ENCODE assay signal across 1 cellular context in the genomic region with DNA sequence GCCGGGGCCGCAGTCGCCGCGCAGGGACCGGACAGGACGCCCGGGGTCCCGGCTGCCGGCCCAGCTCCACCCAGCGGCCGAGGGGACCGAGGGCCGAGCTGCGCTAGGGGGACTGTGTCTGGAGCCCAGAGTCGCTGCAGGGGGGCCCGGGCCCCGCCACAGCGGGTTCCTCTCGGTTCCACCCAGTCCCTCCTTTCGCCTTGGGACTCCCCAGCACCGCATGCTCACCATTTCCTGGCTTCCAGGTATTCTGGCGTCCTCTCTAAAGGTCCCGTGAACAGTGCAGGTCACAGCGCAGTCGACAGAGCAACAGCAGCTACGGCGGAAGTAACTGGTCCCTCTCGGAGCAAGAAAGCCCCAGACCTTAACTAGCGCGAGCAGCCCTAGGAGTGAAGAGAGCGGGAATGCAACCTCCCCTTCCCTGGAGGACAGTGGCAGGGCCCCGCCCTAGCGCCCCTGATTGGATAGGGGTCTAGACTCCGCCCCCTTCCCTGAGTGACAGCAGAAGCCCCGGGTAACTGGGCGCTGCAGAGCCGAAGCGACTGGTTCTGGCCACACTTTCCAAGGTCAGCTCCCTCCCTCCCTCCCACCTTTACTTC.
TF ChIP-seq lines count a peak whose summit lies in the region.

ZNF878 (minus strand) TSS at position 391 of the 599 bp plus-strand sequence; CDS start at position 231, 160 bp downstream.

TF ChIP-seq in HepG2, 621 proteins besides CTCF, POLR2A, EP300 and RAD21 (continued from another document and continues in another):
- TF ChIP-seq, protein P1, sequence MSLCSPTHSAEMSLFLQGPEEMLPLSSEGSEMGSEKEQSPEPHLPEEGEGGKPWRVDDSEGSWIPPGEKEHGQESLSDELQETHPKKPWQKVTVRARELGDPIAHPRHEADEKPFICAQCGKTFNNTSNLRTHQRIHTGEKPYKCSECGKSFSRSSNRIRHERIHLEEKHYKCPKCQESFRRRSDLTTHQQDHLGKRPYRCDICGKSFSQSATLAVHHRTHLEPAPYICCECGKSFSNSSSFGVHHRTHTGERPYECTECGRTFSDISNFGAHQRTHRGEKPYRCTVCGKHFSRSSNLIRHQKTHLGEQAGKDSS (CRISPR knock-in tag; IDR thresholded peaks at IDR 0.05; ENCODE audit: borderline replicate concordance, low read depth) = 0 out of 2 replicates have a peak, but pooled peaks have one; percentile 36
- TF ChIP-seq, protein P2, sequence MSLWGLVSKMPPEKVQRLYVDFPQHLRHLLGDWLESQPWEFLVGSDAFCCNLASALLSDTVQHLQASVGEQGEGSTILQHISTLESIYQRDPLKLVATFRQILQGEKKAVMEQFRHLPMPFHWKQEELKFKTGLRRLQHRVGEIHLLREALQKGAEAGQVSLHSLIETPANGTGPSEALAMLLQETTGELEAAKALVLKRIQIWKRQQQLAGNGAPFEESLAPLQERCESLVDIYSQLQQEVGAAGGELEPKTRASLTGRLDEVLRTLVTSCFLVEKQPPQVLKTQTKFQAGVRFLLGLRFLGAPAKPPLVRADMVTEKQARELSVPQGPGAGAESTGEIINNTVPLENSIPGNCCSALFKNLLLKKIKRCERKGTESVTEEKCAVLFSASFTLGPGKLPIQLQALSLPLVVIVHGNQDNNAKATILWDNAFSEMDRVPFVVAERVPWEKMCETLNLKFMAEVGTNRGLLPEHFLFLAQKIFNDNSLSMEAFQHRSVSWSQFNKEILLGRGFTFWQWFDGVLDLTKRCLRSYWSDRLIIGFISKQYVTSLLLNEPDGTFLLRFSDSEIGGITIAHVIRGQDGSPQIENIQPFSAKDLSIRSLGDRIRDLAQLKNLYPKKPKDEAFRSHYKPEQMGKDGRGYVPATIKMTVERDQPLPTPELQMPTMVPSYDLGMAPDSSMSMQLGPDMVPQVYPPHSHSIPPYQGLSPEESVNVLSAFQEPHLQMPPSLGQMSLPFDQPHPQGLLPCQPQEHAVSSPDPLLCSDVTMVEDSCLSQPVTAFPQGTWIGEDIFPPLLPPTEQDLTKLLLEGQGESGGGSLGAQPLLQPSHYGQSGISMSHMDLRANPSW (CRISPR knock-in tag; IDR thresholded peaks at IDR 0.05; ENCODE audit: borderline replicate concordance) = peak; percentile 31; the same call in 1 of the 2 replicates
- TF ChIP-seq, protein P3, sequence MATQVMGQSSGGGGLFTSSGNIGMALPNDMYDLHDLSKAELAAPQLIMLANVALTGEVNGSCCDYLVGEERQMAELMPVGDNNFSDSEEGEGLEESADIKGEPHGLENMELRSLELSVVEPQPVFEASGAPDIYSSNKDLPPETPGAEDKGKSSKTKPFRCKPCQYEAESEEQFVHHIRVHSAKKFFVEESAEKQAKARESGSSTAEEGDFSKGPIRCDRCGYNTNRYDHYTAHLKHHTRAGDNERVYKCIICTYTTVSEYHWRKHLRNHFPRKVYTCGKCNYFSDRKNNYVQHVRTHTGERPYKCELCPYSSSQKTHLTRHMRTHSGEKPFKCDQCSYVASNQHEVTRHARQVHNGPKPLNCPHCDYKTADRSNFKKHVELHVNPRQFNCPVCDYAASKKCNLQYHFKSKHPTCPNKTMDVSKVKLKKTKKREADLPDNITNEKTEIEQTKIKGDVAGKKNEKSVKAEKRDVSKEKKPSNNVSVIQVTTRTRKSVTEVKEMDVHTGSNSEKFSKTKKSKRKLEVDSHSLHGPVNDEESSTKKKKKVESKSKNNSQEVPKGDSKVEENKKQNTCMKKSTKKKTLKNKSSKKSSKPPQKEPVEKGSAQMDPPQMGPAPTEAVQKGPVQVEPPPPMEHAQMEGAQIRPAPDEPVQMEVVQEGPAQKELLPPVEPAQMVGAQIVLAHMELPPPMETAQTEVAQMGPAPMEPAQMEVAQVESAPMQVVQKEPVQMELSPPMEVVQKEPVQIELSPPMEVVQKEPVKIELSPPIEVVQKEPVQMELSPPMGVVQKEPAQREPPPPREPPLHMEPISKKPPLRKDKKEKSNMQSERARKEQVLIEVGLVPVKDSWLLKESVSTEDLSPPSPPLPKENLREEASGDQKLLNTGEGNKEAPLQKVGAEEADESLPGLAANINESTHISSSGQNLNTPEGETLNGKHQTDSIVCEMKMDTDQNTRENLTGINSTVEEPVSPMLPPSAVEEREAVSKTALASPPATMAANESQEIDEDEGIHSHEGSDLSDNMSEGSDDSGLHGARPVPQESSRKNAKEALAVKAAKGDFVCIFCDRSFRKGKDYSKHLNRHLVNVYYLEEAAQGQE (IDR thresholded peaks at IDR 0.05; ENCODE audit: borderline replicate concordance in 1 of 2, low read depth in 1 of 2, low read length in 2 of 2) = peak in 1 of 2 experiments; percentile 82; a peak in 2 of 4 replicates
- TF ChIP-seq MXD3 (CRISPR knock-in tag; IDR thresholded peaks at IDR 0.05) (peak; percentile 25; the same call in 1 of the 2 replicates), SP5 (CRISPR knock-in tag; IDR thresholded peaks at IDR 0.05; ENCODE audit: borderline replicate concordance, low read depth) (peak; percentile 46; the same call in 1 of the 2 replicates), ZNF143 (CRISPR knock-in tag; IDR thresholded peaks at IDR 0.05) (peak; percentile 43; the same call in 1 of the 2 replicates), PHF5A (CRISPR knock-in tag; IDR thresholded peaks at IDR 0.05; ENCODE audit: low read depth, unreplicated experiment) (peak; percentile 84), KAT8 (CRISPR knock-in tag; IDR thresholded peaks at IDR 0.05) (peak; percentile 82), ZNF747 (CRISPR knock-in tag; IDR thresholded peaks at IDR 0.05; ENCODE audit: borderline replicate concordance) (peak; percentile 88; the same call in 1 of the 2 replicates), KLF9 (CRISPR knock-in tag; IDR thresholded peaks at IDR 0.05; ENCODE audit: low read depth) (no peak), MIXL1 (CRISPR knock-in tag; IDR thresholded peaks at IDR 0.05) (peak; percentile 57; the same call in 1 of the 2 replicates), NCOR1 (IDR thresholded peaks at IDR 0.05; ENCODE audit: borderline replicate concordance, low read length) (no peak), AKNA (CRISPR knock-in tag; IDR thresholded peaks at IDR 0.05; ENCODE audit: borderline replicate concordance) (no peak), EZH2 (conservative IDR thresholded peaks at IDR 0.05; ENCODE audit: low read depth, low read length) (no peak), MIER2 (CRISPR knock-in tag; IDR thresholded peaks at IDR 0.05) (0 out of 2 replicates have a peak, but pooled peaks have one; percentile 59), RBFOX2 (IDR thresholded peaks at IDR 0.05; ENCODE audit: low read depth, low read length) (peak; percentile 73), FOXO1 (CRISPR knock-in tag; IDR thresholded peaks at IDR 0.05) (peak; percentile 10; the same call in 1 of the 2 replicates), YEATS4 (CRISPR knock-in tag; IDR thresholded peaks at IDR 0.05; ENCODE audit: borderline replicate concordance) (peak; percentile 66; the same call in 1 of the 2 replicates), MYC (CRISPR knock-in tag; IDR thresholded peaks at IDR 0.05; ENCODE audit: borderline replicate concordance) (peak; percentile 36; the same call in 1 of the 2 replicates), ZSCAN20 (CRISPR knock-in tag; IDR thresholded peaks at IDR 0.05; ENCODE audit: borderline replicate concordance) (peak; percentile 45; the same call in 1 of the 2 replicates), ZFP62 (CRISPR knock-in tag; IDR thresholded peaks at IDR 0.05) (no peak), ZFP41 (CRISPR knock-in tag; IDR thresholded peaks at IDR 0.05; ENCODE audit: borderline replicate concordance) (no peak), SAP130 (CRISPR knock-in tag; IDR thresholded peaks at IDR 0.05; ENCODE audit: low read depth) (peak; percentile 92), CCDC6 (CRISPR knock-in tag; IDR thresholded peaks at IDR 0.05) (0 out of 2 replicates have a peak, but pooled peaks have one; percentile 81), ZMAT3 (CRISPR knock-in tag; conservative IDR thresholded peaks at IDR 0.05) (peak; percentile 68; the same call in 1 of the 2 replicates), RFXAP (CRISPR knock-in tag; IDR thresholded peaks at IDR 0.05; ENCODE audit: borderline replicate concordance) (peak; percentile 92; the same call in 1 of the 2 replicates), HMGA1 (CRISPR knock-in tag; conservative IDR thresholded peaks at IDR 0.05) (no peak), MLLT10 (CRISPR knock-in tag; IDR thresholded peaks at IDR 0.05) (no peak), ZSCAN9 (CRISPR knock-in tag; IDR thresholded peaks at IDR 0.05; ENCODE audit: borderline replicate concordance) (peak; percentile 69; the same call in 1 of the 2 replicates), MATR3 (CRISPR knock-in tag; IDR thresholded peaks at IDR 0.05) (no peak), ZFP37 (CRISPR knock-in tag; IDR thresholded peaks at IDR 0.05; ENCODE audit: borderline replicate concordance) (no peak), REL (CRISPR knock-in tag; conservative IDR thresholded peaks at IDR 0.05) (no peak), SKI (IDR thresholded peaks at IDR 0.05; ENCODE audit: partially characterized antibody) (no peak), GFI1 (CRISPR knock-in tag; IDR thresholded peaks at IDR 0.05; ENCODE audit: borderline replicate concordance) (peak; percentile 79; the same call in 1 of the 2 replicates)
- TF ChIP-seq, protein P4, sequence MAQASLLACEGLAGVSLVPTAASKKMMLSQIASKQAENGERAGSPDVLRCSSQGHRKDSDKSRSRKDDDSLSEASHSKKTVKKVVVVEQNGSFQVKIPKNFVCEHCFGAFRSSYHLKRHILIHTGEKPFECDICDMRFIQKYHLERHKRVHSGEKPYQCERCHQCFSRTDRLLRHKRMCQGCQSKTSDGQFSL (CRISPR knock-in tag; IDR thresholded peaks at IDR 0.05) = peak; percentile 28; the same call in 1 of the 2 replicates
- TF ChIP-seq, protein P5, sequence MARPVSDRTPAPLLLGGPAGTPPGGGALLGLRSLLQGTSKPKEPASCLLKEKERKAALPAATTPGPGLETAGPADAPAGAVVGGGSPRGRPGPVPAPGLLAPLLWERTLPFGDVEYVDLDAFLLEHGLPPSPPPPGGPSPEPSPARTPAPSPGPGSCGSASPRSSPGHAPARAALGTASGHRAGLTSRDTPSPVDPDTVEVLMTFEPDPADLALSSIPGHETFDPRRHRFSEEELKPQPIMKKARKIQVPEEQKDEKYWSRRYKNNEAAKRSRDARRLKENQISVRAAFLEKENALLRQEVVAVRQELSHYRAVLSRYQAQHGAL (CRISPR knock-in tag; IDR thresholded peaks at IDR 0.05; ENCODE audit: not compliant biosample characterization) = peak; percentile 47
- TF ChIP-seq, protein P6, sequence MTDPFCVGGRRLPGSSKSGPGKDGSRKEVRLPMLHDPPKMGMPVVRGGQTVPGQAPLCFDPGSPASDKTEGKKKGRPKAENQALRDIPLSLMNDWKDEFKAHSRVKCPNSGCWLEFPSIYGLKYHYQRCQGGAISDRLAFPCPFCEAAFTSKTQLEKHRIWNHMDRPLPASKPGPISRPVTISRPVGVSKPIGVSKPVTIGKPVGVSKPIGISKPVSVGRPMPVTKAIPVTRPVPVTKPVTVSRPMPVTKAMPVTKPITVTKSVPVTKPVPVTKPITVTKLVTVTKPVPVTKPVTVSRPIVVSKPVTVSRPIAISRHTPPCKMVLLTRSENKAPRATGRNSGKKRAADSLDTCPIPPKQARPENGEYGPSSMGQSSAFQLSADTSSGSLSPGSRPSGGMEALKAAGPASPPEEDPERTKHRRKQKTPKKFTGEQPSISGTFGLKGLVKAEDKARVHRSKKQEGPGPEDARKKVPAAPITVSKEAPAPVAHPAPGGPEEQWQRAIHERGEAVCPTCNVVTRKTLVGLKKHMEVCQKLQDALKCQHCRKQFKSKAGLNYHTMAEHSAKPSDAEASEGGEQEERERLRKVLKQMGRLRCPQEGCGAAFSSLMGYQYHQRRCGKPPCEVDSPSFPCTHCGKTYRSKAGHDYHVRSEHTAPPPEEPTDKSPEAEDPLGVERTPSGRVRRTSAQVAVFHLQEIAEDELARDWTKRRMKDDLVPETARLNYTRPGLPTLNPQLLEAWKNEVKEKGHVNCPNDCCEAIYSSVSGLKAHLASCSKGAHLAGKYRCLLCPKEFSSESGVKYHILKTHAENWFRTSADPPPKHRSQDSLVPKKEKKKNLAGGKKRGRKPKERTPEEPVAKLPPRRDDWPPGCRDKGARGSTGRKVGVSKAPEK (CRISPR knock-in tag; IDR thresholded peaks at IDR 0.05; ENCODE audit: borderline replicate concordance) = peak; percentile 91; the same call in 1 of the 2 replicates
- TF ChIP-seq, protein P7, sequence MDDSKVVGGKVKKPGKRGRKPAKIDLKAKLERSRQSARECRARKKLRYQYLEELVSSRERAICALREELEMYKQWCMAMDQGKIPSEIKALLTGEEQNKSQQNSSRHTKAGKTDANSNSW (CRISPR knock-in tag; IDR thresholded peaks at IDR 0.05; ENCODE audit: borderline replicate concordance) = no peak
